Comparison of ENCODE assay signal across 10 cellular contexts in the genomic region with DNA sequence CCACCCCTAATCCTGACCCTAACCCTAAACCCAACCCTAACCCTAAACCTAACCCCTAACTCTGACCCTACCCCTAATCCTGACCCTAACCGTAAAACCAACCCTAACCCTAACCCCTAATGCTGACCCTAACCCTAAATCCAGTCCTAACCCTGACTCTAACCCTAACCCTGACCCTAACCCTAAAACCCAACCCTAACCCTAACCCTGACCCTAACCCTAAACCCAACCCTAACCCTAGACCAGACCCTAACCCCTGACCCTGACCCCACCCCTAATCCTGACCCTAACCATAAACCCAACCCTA. TPM values are rescaled to one million over a fixed set of nuclear protein-coding genes. Genes with fewer than 3 reads are reported as not detected.
DNase-seq lines count a peak whose midpoint lies in the region; ATAC-seq and TF ChIP-seq lines count a peak whose summit lies in the region.
"Had no signal": no experiment of that assay in that cellular context is flagged by ENCODE, and none has a peak within 500 bp of the region (broad histone marks: within the 10 kb centered on the region; RNA-seq: fewer than 3 reads in every experiment).

No MANE protein-coding gene starts in this region.

- no peak for DNase-seq in T-helper 1 cell
- DNase-seq in activated CD8-positive, alpha-beta T cell treated with anti-CD3 and anti-CD28 coated beads for 36 hours, result no peak
- DNase-seq in immature natural killer cell, result no peak
- DNase-seq in stimulated activated effector memory CD8-positive, alpha-beta T cell treated with anti-CD3 and anti-CD28 coated beads, Interleukin-12 subunit alpha, Interleukin-12 subunit beta, amount 100 ng/mL, for 72 hours (ENCODE audit: low spot score in 2 of 2), result no peak
- DNase-seq in pons (ENCODE audit: low spot score), result no peak
- DNase-seq in HFFc6, result no peak
- DNase-seq in aorta, result no peak

- no peak for TF ChIP-seq CTCF in activated CD8-positive, alpha-beta T cell treated with anti-CD3 and anti-CD28 coated beads for 36 hours (IDR thresholded peaks at IDR 0.05)
- no peak for TF ChIP-seq CTCF in HFFc6 (IDR thresholded peaks at IDR 0.05)

- H3K4me3 Mint-ChIP-seq in T-helper 1 cell treated with Interleukin-12 subunit alpha and Interleukin-12 subunit beta and Interleukin-4 antibody, amounts not matched to agents 30 μg/mL and 1 μg/mL, for 36 hours, result peak overlapping the region; percentile 84
- peak overlapping the region; percentile 68 for H3K4me3 Mint-ChIP-seq in activated CD8-positive, alpha-beta T cell treated with anti-CD3 and anti-CD28 coated beads for 36 hours
- H3K4me3 Mint-ChIP-seq in immature natural killer cell (peak overlapping the region; percentile 73 to 82 (median 79)), HFFc6 (no peak overlapping the region)
- peak overlapping the region; percentile 77 for H3K4me3 Mint-ChIP-seq in stimulated activated effector memory CD8-positive, alpha-beta T cell treated with anti-CD3 and anti-CD28 coated beads, Interleukin-12 subunit alpha, Interleukin-12 subunit beta, amount 100 ng/mL, for 72 hours

- H3K9me3 ChIP-seq in aorta (ENCODE audit: control insufficient read depth, low read length), result no peaks in the 10 kb centered on the region

- H3K27ac ChIP-seq in aorta (ENCODE audit: low read depth in 1 of 2, low read length in 2 of 2), result no peak overlapping the region

- peaks cover 16% of the 10 kb centered on the region for H3K4me1 Mint-ChIP-seq in T-helper 1 cell treated with Interleukin-12 subunit alpha and Interleukin-12 subunit beta and Interleukin-4 antibody, amounts not matched to agents 30 μg/mL and 1 μg/mL, for 36 hours (ENCODE audit: low read depth)
- H3K4me1 Mint-ChIP-seq in activated CD8-positive, alpha-beta T cell treated with anti-CD3 and anti-CD28 coated beads for 36 hours (ENCODE audit: low read depth), result peaks cover 18% of the 10 kb centered on the region
- peaks cover 15 to 17% of the 10 kb centered on the region in 2 donors for H3K4me1 Mint-ChIP-seq in immature natural killer cell
- peaks cover 29% of the 10 kb centered on the region for H3K4me1 Mint-ChIP-seq in stimulated activated effector memory CD8-positive, alpha-beta T cell treated with anti-CD3 and anti-CD28 coated beads, Interleukin-12 subunit alpha, Interleukin-12 subunit beta, amount 100 ng/mL, for 72 hours
- peaks cover 12% of the 10 kb centered on the region for H3K4me1 Mint-ChIP-seq in HFFc6 (ENCODE audit: low read depth)

- H3K9me3 Mint-ChIP-seq in T-helper 1 cell treated with Interleukin-12 subunit alpha and Interleukin-12 subunit beta and Interleukin-4 antibody, amounts not matched to agents 30 μg/mL and 1 μg/mL, for 36 hours, result no peaks in the 10 kb centered on the region
- no peaks in the 10 kb centered on the region for H3K9me3 Mint-ChIP-seq in activated CD8-positive, alpha-beta T cell treated with anti-CD3 and anti-CD28 coated beads for 36 hours
- H3K9me3 Mint-ChIP-seq in immature natural killer cell (no peaks in the 10 kb centered on the region), HFFc6 (no peaks in the 10 kb centered on the region)
- no peaks in the 10 kb centered on the region for H3K9me3 Mint-ChIP-seq in stimulated activated effector memory CD8-positive, alpha-beta T cell treated with anti-CD3 and anti-CD28 coated beads, Interleukin-12 subunit alpha, Interleukin-12 subunit beta, amount 100 ng/mL, for 72 hours
- H3K9me3 Mint-ChIP-seq: stimulated activated naive CD8-positive, alpha-beta T cell treated with anti-CD3 and anti-CD28 coated beads, Interleukin-15, Interleukin-2, amounts not matched to agents 100 ng/mL and 50 ng/mL, for 24 hours had no signal

- intact Hi-C loops in activated CD8-positive, alpha-beta T cell treated with anti-CD3 and anti-CD28 coated beads for 36 hours (cut with micrococcal nuclease), result no loop called here
- intact Hi-C loops in aorta (cut with DNase I), result loop anchor here in 1 of 2 donors (10.0 kb wide), 1 partner anchor 80 kb away; no protein-coding TSS in a partner anchor

- no peaks in the 10 kb centered on the region for H3K27me3 ChIP-seq in aorta (ENCODE audit: control insufficient read depth in 1 of 2, insufficient read depth in 2 of 2, low read length in 1 of 2)

- no peak overlapping the region for H3K4me3 ChIP-seq in aorta (ENCODE audit: low read length in 2 of 2)

- POLR2A ChIA-PET in activated CD8-positive, alpha-beta T cell treated with anti-CD3 and anti-CD28 coated beads for 36 hours (lab: Charles Lee), result no interaction called here

- peaks cover 3% of the 10 kb centered on the region for H3K36me3 Mint-ChIP-seq in T-helper 1 cell treated with Interleukin-12 subunit alpha and Interleukin-12 subunit beta and Interleukin-4 antibody, amounts not matched to agents 30 μg/mL and 1 μg/mL, for 36 hours (ENCODE audit: low read depth)
- H3K36me3 Mint-ChIP-seq in activated CD8-positive, alpha-beta T cell treated with anti-CD3 and anti-CD28 coated beads for 36 hours (ENCODE audit: low read depth), result peaks cover 3% of the 10 kb centered on the region
- H3K36me3 Mint-ChIP-seq in immature natural killer cell (no peaks in the 10 kb centered on the region), HFFc6 (ENCODE audit: low read depth) (peaks cover 13% of the 10 kb centered on the region)
- H3K36me3 Mint-ChIP-seq in stimulated activated effector memory CD8-positive, alpha-beta T cell treated with anti-CD3 and anti-CD28 coated beads, Interleukin-12 subunit alpha, Interleukin-12 subunit beta, amount 100 ng/mL, for 72 hours, result peaks cover 7% of the 10 kb centered on the region

- WGBS in aorta, 2 donors, result 95 to 100% methylated on average over 1 of the region's 1 CpG

- H3K36me3 ChIP-seq in aorta (ENCODE audit: control insufficient read depth in 1 of 2, insufficient read depth in 2 of 2, low read length in 1 of 2), result no peaks in the 10 kb centered on the region

- H3K27ac Mint-ChIP-seq in T-helper 1 cell treated with Interleukin-12 subunit alpha and Interleukin-12 subunit beta and Interleukin-4 antibody, amounts not matched to agents 30 μg/mL and 1 μg/mL, for 36 hours, result peak overlapping the region; percentile 81
- H3K27ac Mint-ChIP-seq in activated CD8-positive, alpha-beta T cell treated with anti-CD3 and anti-CD28 coated beads for 36 hours, result no peak overlapping the region
- H3K27ac Mint-ChIP-seq in immature natural killer cell (peak overlapping the region in 2 of 6 donors; percentile 49 to 82), HFFc6 (no peak overlapping the region)
- H3K27ac Mint-ChIP-seq in stimulated activated effector memory CD8-positive, alpha-beta T cell treated with anti-CD3 and anti-CD28 coated beads, Interleukin-12 subunit alpha, Interleukin-12 subunit beta, amount 100 ng/mL, for 72 hours, result peak overlapping the region; percentile 85

- no peaks in the 10 kb centered on the region for H3K27me3 Mint-ChIP-seq in T-helper 1 cell treated with Interleukin-12 subunit alpha and Interleukin-12 subunit beta and Interleukin-4 antibody, amounts not matched to agents 30 μg/mL and 1 μg/mL, for 36 hours (ENCODE audit: low read depth)
- no peaks in the 10 kb centered on the region for H3K27me3 Mint-ChIP-seq in activated CD8-positive, alpha-beta T cell treated with anti-CD3 and anti-CD28 coated beads for 36 hours
- H3K27me3 Mint-ChIP-seq in immature natural killer cell (ENCODE audit: low read depth in 3 of 3) (peaks cover 0 to 5% (median 0%) of the 10 kb centered on the region in 3 donors), HFFc6 (ENCODE audit: insufficient read depth) (peaks cover 9% of the 10 kb centered on the region)
- H3K27me3 Mint-ChIP-seq: stimulated activated naive CD8-positive, alpha-beta T cell treated with anti-CD3 and anti-CD28 coated beads, Interleukin-15, Interleukin-2, amounts not matched to agents 100 ng/mL and 50 ng/mL, for 24 hours had no signal

- CTCF ChIA-PET in activated CD8-positive, alpha-beta T cell treated with anti-CD3 and anti-CD28 coated beads for 36 hours (lab: Charles Lee), result no interaction called here

- no peak for ATAC-seq in activated CD8-positive, alpha-beta T cell treated with anti-CD3 and anti-CD28 coated beads for 36 hours
- ATAC-seq in stimulated activated effector memory CD8-positive, alpha-beta T cell treated with anti-CD3 and anti-CD28 coated beads, Interleukin-12 subunit alpha, Interleukin-12 subunit beta, amount 100 ng/mL, for 72 hours, result no peak
- no peak for ATAC-seq in aorta (ENCODE audit: low FRiP score)

- no peaks in the 10 kb centered on the region for H3K4me1 ChIP-seq in aorta (ENCODE audit: control insufficient read depth in 1 of 2, insufficient read depth in 2 of 2, low read length in 2 of 2)

RNA-seq across cellular contexts. Expression of a gene that starts 0.7 kb away (rescaled TPM):
- 10 to 100 TPM; 23.9 to 25.6 TPM for total RNA-seq in activated CD8-positive, alpha-beta T cell treated with anti-CD3 and anti-CD28 coated beads for 36 hours
- polyA plus RNA-seq in immature natural killer cell (1 to 10 TPM; 6.5 to 7.5 (median 6.6) TPM), aorta (10 to 100 TPM; 17.7 to 38.3 TPM)
- 10 to 100 TPM; 28.5 to 34.5 (median 30.2) TPM for total RNA-seq in HFFc6 (2021; fragmentation: NEBNext Ultra II Directional; extraction: Animal tissue kit (Norgen Biotek cat#: 25700))
- total RNA-seq in aorta, result 10 to 100 TPM; 35.7 to 59.4 TPM

RNA-seq across cellular contexts. Expression of a gene that starts 16.0 kb away (rescaled TPM):
- under 1 TPM in 1 of 2 experiments, not detected in 1; 0.23 TPM for total RNA-seq in activated CD8-positive, alpha-beta T cell treated with anti-CD3 and anti-CD28 coated beads for 36 hours
- polyA plus RNA-seq in immature natural killer cell (1 to 10 TPM; 3.8 to 7.1 (median 6.1) TPM), aorta (10 to 100 TPM in 1 of 2 donors, 1 to 10 TPM in 1; 3.0 to 22.9 TPM)
- total RNA-seq in HFFc6 (2021; fragmentation: NEBNext Ultra II Directional; extraction: Animal tissue kit (Norgen Biotek cat#: 25700)), result under 1 TPM in 5 of 6 experiments, not detected in 1; 0.13 to 0.62 (median 0.21) TPM
- total RNA-seq in aorta, result 10 to 100 TPM; 10.8 to 20.0 TPM
- total RNA-seq: NCI-H460 had no signal

RNA-seq across cellular contexts. Expression of a gene that starts 30.6 kb away (rescaled TPM):
- total RNA-seq in activated CD8-positive, alpha-beta T cell treated with anti-CD3 and anti-CD28 coated beads for 36 hours, result 10 to 100 TPM; 14.7 to 17.8 TPM
- polyA plus RNA-seq in immature natural killer cell, result 1 to 10 TPM; 3.3 to 8.1 (median 5.0) TPM
- 10 to 100 TPM; 14.2 to 23.0 (median 18.8) TPM for total RNA-seq in HFFc6 (2021; fragmentation: NEBNext Ultra II Directional; extraction: Animal tissue kit (Norgen Biotek cat#: 25700))
- 10 to 100 TPM in 1 of 2 donors, 1 to 10 TPM in 1; 5.7 to 11.5 TPM for total RNA-seq in aorta
- polyA plus RNA-seq in aorta, result 10 to 100 TPM; 15.4 to 19.8 TPM

RNA-seq across cellular contexts. Expression of a gene that starts 30.8 kb away (rescaled TPM):
- 100 to 1,000 TPM; 221 to 234 TPM for total RNA-seq in activated CD8-positive, alpha-beta T cell treated with anti-CD3 and anti-CD28 coated beads for 36 hours
- polyA plus RNA-seq in immature natural killer cell (100 to 1,000 TPM; 466 to 581 (median 532) TPM), aorta (100 to 1,000 TPM; 492 to 599 TPM)
- total RNA-seq in HFFc6 (2021; fragmentation: NEBNext Ultra II Directional; extraction: Animal tissue kit (Norgen Biotek cat#: 25700)), result 100 to 1,000 TPM; 181 to 374 (median 290) TPM
- 100 to 1,000 TPM; 152 to 162 TPM for total RNA-seq in aorta

Comparison
In these comparisons a context has a peak if more than half of its experiments do, and no peak if none do; other contexts are left out.
1. H3K27ac Mint-ChIP-seq: peak in T-helper 1 cell treated with Interleukin-12 subunit alpha and Interleukin-12 subunit beta and Interleukin-4 antibody, amounts not matched to agents 30 μg/mL and 1 μg/mL, for 36 hours (single experiment) and stimulated activated effector memory CD8-positive, alpha-beta T cell treated with anti-CD3 and anti-CD28 coated beads, Interleukin-12 subunit alpha, Interleukin-12 subunit beta, amount 100 ng/mL, for 72 hours (single experiment); none in activated CD8-positive, alpha-beta T cell treated with anti-CD3 and anti-CD28 coated beads for 36 hours (single experiment) and HFFc6 (single experiment).
2. RNA of a gene that starts 16.0 kb away (total RNA-seq): 10.8 to 20.0 TPM in aorta; 0.23 TPM in activated CD8-positive, alpha-beta T cell treated with anti-CD3 and anti-CD28 coated beads for 36 hours and 0.13 to 0.62 TPM in HFFc6; every median in the first group is over 4 times any median in the second.